1 cellular context compared by ENCODE assay signal in the genomic region with DNA sequence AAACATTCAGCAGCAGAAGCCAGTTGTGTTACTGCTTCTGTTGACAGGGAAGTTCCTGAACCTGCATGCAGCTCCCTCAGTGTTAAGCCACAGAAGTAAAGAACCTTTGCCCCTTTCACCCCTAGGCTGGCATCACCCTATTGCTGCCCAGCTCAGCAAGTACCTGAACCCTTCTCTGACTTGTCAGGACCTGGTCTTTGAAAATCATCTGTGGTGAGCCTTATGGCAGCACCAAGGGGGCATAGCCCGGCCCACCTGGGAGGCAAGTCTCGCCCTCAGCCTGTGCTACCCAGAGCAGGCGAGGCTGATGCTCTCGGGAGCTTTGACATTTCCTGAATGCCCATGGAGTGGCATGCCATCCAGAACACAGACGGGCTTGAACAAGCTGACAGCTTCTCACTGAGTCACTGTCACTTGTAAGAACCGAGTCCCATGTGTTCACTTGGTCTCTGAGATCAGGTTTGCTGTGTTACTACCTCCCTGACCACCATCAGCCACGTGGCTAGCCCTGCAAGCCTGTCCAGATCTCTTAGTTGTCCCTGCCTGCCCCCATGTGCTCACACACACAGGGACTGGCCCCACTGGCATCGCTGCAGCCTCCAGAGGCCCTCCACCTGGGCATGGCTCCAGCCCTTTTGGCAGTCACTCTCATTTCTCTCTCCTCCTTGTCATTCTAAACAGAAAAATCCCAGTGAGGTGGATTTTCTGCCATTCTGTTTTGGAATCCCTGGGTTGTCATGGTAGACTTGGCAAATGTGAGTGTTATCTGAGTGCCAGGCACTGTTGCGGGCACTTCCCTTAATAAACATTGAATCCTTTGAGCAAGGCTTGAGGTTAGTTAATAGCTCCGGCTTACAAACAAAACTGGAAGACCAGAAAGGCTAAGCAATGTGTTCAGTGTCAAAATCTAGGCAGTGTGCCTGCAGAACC.
TF ChIP-seq lines count a peak whose summit lies in the region.

No MANE protein-coding gene starts in this region.

TF ChIP-seq in endothelial cell of umbilical vein, 7 proteins besides CTCF, POLR2A, EP300 and RAD21:
- TF ChIP-seq MAX (IDR thresholded peaks at IDR 0.05; ENCODE audit: insufficient read depth, insufficient read length) (peak; percentile 50), FOS (IDR thresholded peaks at IDR 0.05; ENCODE audit: borderline replicate concordance, insufficient read depth, low read length) (no peak), POLR2AphosphoS5 (IDR thresholded peaks at IDR 0.05; ENCODE audit: insufficient read depth, low read depth, low read length) (no peak)
